ENCODE assay signal across 7 cellular contexts in the genomic region with DNA sequence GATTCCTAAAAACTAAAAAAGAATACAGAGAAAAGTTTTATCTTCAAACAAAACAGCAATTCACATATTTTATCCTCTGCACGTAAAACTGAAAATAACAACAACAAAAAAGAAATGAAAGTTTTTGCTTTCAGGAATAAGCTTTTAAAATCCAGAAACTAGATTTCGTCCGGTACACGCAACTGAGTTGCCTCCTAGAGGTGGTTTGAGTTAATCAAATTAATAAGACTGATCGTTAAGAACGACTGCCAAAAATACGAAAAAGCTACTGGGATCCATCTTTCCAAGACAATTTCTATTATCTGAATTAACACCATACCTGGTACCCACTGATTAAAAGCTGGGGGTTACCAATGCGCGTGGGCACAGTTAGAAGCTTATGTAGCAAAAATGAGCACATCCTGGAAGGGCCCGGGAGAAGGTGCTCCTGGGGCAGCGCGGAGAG. TPM values are rescaled to one million over a fixed set of nuclear protein-coding genes. Genes with fewer than 3 reads are reported as not detected.
A peak's percentile ranks its signal among the peaks of the same experiment; 100 is the strongest.
DNase-seq lines count a peak whose midpoint lies in the region; ATAC-seq, FAIRE-seq and TF ChIP-seq lines count a peak whose summit lies in the region.

No MANE protein-coding gene starts in this region.

- H3K4me3 ChIP-seq in bronchial epithelial cell (ENCODE audit: low read depth, low read length) (peak overlapping the region; percentile 97), mucosa of descending colon (peak overlapping the region; percentile 83)

- intact Hi-C loops in mucosa of descending colon (cut with DNase I, micrococcal nuclease): no loop called here

- H3K4me1 ChIP-seq in mucosa of descending colon (ENCODE audit: low read depth): peaks cover 7% of the 10 kb centered on the region

- H3K4me1 Mint-ChIP-seq in IgD-negative memory B cell: peaks cover 9 to 27% (median 18%) of the 10 kb centered on the region in 3 donors

- FAIRE-seq in bronchial epithelial cell (lab: Jason Lieb, UNC): no peak

- ATAC-seq in GM18517 (IDR thresholded peaks at IDR 0.05; ENCODE audit: unreplicated experiment) (peak; percentile 0), mucosa of descending colon (no peak), HG02588 (IDR thresholded peaks at IDR 0.05; ENCODE audit: unreplicated experiment) (no peak)

- TF ChIP-seq CTCF in bronchial epithelial cell (IDR thresholded peaks at IDR 0.05; ENCODE audit: insufficient read depth, low read length, severe bottlenecking) (no peak), mucosa of descending colon (IDR thresholded peaks at IDR 0.05) (no peak)

- H3K36me3 ChIP-seq in bronchial epithelial cell (ENCODE audit: control insufficient read depth, insufficient read depth, low read length): peaks cover 6% of the 10 kb centered on the region
- no peaks in the 10 kb centered on the region for H3K36me3 ChIP-seq in mucosa of descending colon (ENCODE audit: low read depth)

- H3K27me3 ChIP-seq in bronchial epithelial cell (ENCODE audit: control insufficient read depth, insufficient read depth, low read length): no peaks in the 10 kb centered on the region

- H3K36me3 Mint-ChIP-seq in IgD-negative memory B cell: peaks cover 2% of the 10 kb centered on the region

- peak overlapping the region; percentile 88 to 93 (median 92) for H3K27ac Mint-ChIP-seq in IgD-negative memory B cell

- no peaks in the 10 kb centered on the region for H3K27me3 Mint-ChIP-seq in IgD-negative memory B cell

- peak overlapping the region; percentile 95 to 99 (median 97) for H3K4me3 Mint-ChIP-seq in IgD-negative memory B cell

- DNase-seq in bronchial epithelial cell (ENCODE audit: low read depth) (peak; percentile 11), mucosa of descending colon (no peak), hippocampal formation (lab: John Stamatoyannopoulos, UW) (no peak), NCI-H187 treated with DMSO at 0.1 percent for 48 hours (lab: John Stamatoyannopoulos, UW) (no peak)

- H3K9me3 Mint-ChIP-seq in IgD-negative memory B cell: no peaks in the 10 kb centered on the region

- H3K9me3 ChIP-seq in mucosa of descending colon: no peaks in the 10 kb centered on the region

RNA-seq across cellular contexts. Expression of a gene that starts 0.7 kb away (rescaled TPM):
- 99.9 TPM for polyA plus RNA-seq in IgD-negative memory B cell
- total RNA-seq in bronchial epithelial cell (40.1 and 55.0 TPM in 2 replicates), mucosa of descending colon (10 to 100 TPM; 43.5 to 47.2 (median 43.7) TPM)

RNA-seq across cellular contexts. Expression of a gene that starts 29.6 kb away (rescaled TPM):
- 22.5 TPM for polyA plus RNA-seq in IgD-negative memory B cell
- total RNA-seq in bronchial epithelial cell: 7.4 and 9.2 TPM in 2 replicates
- total RNA-seq in mucosa of descending colon: 10 to 100 TPM; 12.9 to 15.1 (median 13.4) TPM

RNA-seq across cellular contexts. Expression of a gene that starts 30.7 kb away (rescaled TPM):
- polyA plus RNA-seq in IgD-negative memory B cell: 444 TPM
- 210 and 234 TPM in 2 replicates for total RNA-seq in bronchial epithelial cell
- 100 to 1,000 TPM; 107 to 150 (median 124) TPM for total RNA-seq in mucosa of descending colon
